Comparison of ENCODE assay signal across 6 cellular contexts in the genomic region with DNA sequence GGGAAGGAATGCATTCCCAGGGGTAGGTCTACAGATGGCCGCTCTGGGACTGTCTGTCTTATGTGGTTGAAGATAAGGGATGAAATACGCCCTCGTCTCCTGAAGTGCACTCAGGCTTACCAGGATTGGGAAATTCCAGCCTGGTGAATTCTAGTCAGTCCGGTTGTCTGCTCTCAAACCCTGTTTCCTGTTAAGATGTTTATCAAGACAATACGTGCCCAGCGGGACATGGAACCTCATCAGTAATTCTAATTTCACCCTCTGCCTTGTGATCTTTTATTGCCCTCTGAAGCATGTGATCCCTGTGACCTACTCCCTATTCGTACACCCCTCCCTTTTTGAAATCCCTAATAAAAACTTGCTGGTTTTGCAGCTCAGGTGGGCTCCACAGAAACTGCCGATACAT.
DNase-seq lines count a peak whose midpoint lies in the region; ATAC-seq, FAIRE-seq and TF ChIP-seq lines count a peak whose summit lies in the region.
"Not testable (repeated sequence)": the region's sequence is repeated elsewhere in the genome, so short reads cannot be mapped to it uniquely, and the experiment has no call there.

No MANE protein-coding gene starts in this region.

- H4K5ac ChIP-seq in mesendoderm (ENCODE audit: low read length), result not testable (repeated sequence)

- not testable (repeated sequence) for H3K4me1 ChIP-seq in BE2C; Karpas-422 (ENCODE audit: low read length); K562 (replicated peaks in 1 of 2; ENCODE audit: control insufficient read depth in 2 of 2, insufficient read depth in 2 of 2, low read length in 2 of 2); mesendoderm (ENCODE audit: control insufficient read depth, low read depth, low read length)

- not testable (repeated sequence) for H3K9me3 ChIP-seq in BE2C; Karpas-422 (ENCODE audit: low read length); K562 (replicated peaks; ENCODE audit: control insufficient read depth, insufficient read depth, low read depth, low read length)

- WGBS in K562 (ENCODE audit: insufficient coverage, low coverage, missing lambda C conversion rate), result 0% methylated on average over 8 of the region's 8 CpGs
- no CpG with 5 or more reads among the region's 8 CpGs for WGBS in mesendoderm (ENCODE audit: extremely low coverage, insufficient coverage, low lambda C conversion rate)

- CTCF ChIA-PET in K562 (lab: Yijun Ruan, JAX; ENCODE audit: low intra/inter-chr PET ratio), result not testable (repeated sequence)

- intact Hi-C loops in K562 (cut with micrococcal nuclease), result not testable (repeated sequence)

- H4K8ac ChIP-seq in mesendoderm (ENCODE audit: low read depth, low read length), result not testable (repeated sequence)

- not testable (repeated sequence) for FAIRE-seq in K562 (lab: Jason Lieb, UNC)

- not testable (repeated sequence) for H3K23ac ChIP-seq in mesendoderm (ENCODE audit: low read length)

- H3K27ac ChIP-seq in Karpas-422 (ENCODE audit: low read length); K562 (ENCODE audit: extremely low read depth, low read depth, low read length); mesendoderm (ENCODE audit: low read depth, low read length): not testable (repeated sequence)

- TF ChIP-seq RAD21 in K562 (CRISPR knock-in tag; conservative IDR thresholded peaks at IDR 0.05 in 1 of 2, IDR thresholded peaks at IDR 0.05 in 1 of 2), result not testable (repeated sequence)

- H3K4me3 ChIP-seq in BE2C (ENCODE audit: low read depth, low read length); Karpas-422 (ENCODE audit: low read length); K562; mesendoderm (ENCODE audit: low read length): not testable (repeated sequence)

- peak; percentile 34 for DNase-seq in BE2C
- DNase-seq in ELF-1 (ENCODE audit: low read depth, low spot score), result peak; percentile 21
- DNase-seq in Karpas-422, result peak; percentile 11
- DNase-seq in SK-N-DZ (ENCODE audit: low spot score), result peak; percentile 71
- DNase-seq in K562 (ENCODE audit: extremely low read depth in 1 of 4, low spot score in 3 of 4), result not testable (repeated sequence)
- peak; percentile 21 for DNase-seq in mesendoderm

- not testable (repeated sequence) for H2AK5ac ChIP-seq in mesendoderm (ENCODE audit: low read length)

- H3K79me2 ChIP-seq in Karpas-422 (ENCODE audit: low read length); K562 (ENCODE audit: control insufficient read depth, insufficient read depth, low read length); mesendoderm (ENCODE audit: control insufficient read depth, insufficient read depth, low read length): not testable (repeated sequence)

- ATAC-seq in K562, result not testable (repeated sequence)

- not testable (repeated sequence) for H2AFZ ChIP-seq in Karpas-422 (ENCODE audit: low read length); K562 (ENCODE audit: low read depth, low read length)

- not testable (repeated sequence) for TF ChIP-seq POLR2A in K562 (conservative IDR thresholded peaks at IDR 0.05)

- not testable (repeated sequence) for H3K18ac ChIP-seq in mesendoderm (ENCODE audit: low read length)

- not testable (repeated sequence) for H3K79me1 ChIP-seq in mesendoderm (ENCODE audit: low read length)

- not testable (repeated sequence) for H3K9me1 ChIP-seq in K562 (ENCODE audit: control insufficient read depth, insufficient read depth, low read length)

- not testable (repeated sequence) for H2BK15ac ChIP-seq in mesendoderm (replicated peaks; ENCODE audit: low read depth)

- H2BK5ac ChIP-seq in mesendoderm (ENCODE audit: low read length), result not testable (repeated sequence)

- H3K4me2 ChIP-seq in Karpas-422 (ENCODE audit: low read depth, low read length, poor library complexity, severe bottlenecking); K562 (ENCODE audit: insufficient read depth, low read length); mesendoderm (ENCODE audit: low read length): not testable (repeated sequence)

- not testable (repeated sequence) for H4K20me1 ChIP-seq in Karpas-422 (ENCODE audit: insufficient read depth, low read depth, low read length); K562 (replicated peaks; ENCODE audit: control insufficient read depth, insufficient read depth, low read length)

- TF ChIP-seq CTCF in BE2C (IDR thresholded peaks at IDR 0.05; ENCODE audit: low read depth, low read length); K562 (IDR thresholded peaks at IDR 0.05 in 2 of 3, conservative IDR thresholded peaks at IDR 0.05 in 1 of 3; ENCODE audit: insufficient read depth in 2 of 3, low read depth in 1 of 3, low read length in 3 of 3): not testable (repeated sequence)

- POLR2A ChIA-PET in K562 (lab: Yijun Ruan, JAX), result not testable (repeated sequence)

- not testable (repeated sequence) for H2BK120ac ChIP-seq in mesendoderm (ENCODE audit: low read depth, low read length)

- in situ Hi-C loops in K562 (cut with MboI), result not testable (repeated sequence)

- H3K27me3 ChIP-seq in BE2C; Karpas-422 (ENCODE audit: low read length); K562 (ENCODE audit: control insufficient read depth in 2 of 2, insufficient read depth in 2 of 2, low read length in 2 of 2); mesendoderm (ENCODE audit: insufficient read depth, low read length, poor library complexity): not testable (repeated sequence)

- H3K36me3 ChIP-seq in BE2C; Karpas-422 (ENCODE audit: insufficient read depth, low read length); K562 (ENCODE audit: control insufficient read depth, insufficient read depth, low read length); mesendoderm (ENCODE audit: control insufficient read depth, insufficient read depth, low read length): not testable (repeated sequence)

- BruUV-seq in K562 (replicated peaks; lab: Mats Ljungman, UMichigan), result not testable (repeated sequence)

- not testable (repeated sequence) for H3K9ac ChIP-seq in Karpas-422 (ENCODE audit: low read length); K562 (ENCODE audit: insufficient read depth in 1 of 2, low read depth in 2 of 2, low read length in 2 of 2); mesendoderm (ENCODE audit: low read length)

- H3K9me2 ChIP-seq in Karpas-422 (replicated peaks; ENCODE audit: insufficient read depth, low read length), result not testable (repeated sequence)

- not testable (repeated sequence) for TF ChIP-seq EP300 in K562 (IDR thresholded peaks at IDR 0.05; ENCODE audit: low read length)

- H3K56ac ChIP-seq in mesendoderm (ENCODE audit: low read length), result not testable (repeated sequence)

- not testable (repeated sequence) for H3K4ac ChIP-seq in mesendoderm (ENCODE audit: low read depth, low read length)

TF ChIP-seq in K562, 482 proteins besides CTCF, POLR2A, EP300 and RAD21:
- TF ChIP-seq CBX5 (IDR thresholded peaks at IDR 0.05; ENCODE audit: borderline replicate concordance, low read depth), result 0 out of 2 replicates have a peak, but pooled peaks have one; percentile 49
